Comparison of ENCODE assay signal across 8 cellular contexts in the genomic region with DNA sequence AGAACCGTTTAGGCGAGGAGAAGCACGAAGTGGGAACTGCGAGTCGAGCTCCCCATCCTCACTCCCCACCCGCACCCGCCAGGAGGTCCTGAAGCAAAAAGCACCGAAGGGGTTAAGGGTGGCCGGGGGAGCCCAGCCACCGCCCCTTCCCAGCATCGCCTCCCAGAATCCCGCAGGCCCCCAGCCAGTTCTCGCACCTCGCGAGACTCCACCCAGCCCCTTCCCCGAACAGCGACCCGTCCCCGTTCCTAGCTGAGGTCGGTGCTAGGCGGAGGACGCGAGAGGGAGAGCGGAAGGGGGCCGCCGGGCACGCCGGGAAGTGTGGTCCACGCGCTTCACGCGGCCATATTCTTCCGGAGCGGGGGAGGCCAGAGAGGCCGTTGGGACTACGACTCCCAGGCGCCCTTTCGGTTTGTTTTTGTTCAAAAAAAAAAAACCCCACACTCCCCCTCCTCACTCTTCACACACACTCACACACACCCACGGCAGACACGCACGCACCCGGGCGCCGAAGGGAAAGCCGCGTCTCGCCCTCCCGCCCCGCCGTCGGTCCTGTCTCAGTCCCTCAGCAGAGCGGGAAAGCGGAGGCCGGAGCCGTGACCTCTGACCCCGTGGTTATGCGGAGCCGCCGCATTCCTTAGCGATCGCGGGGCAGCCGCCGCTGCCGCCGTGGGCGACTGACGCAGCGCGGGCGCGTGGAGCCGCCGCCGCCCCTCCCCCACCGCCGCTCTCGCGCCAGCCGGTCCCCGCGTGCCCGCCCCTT. TPM values are rescaled to one million over a fixed set of nuclear protein-coding genes. Genes with fewer than 3 reads are reported as not detected.
DNase-seq lines count a peak whose midpoint lies in the region; ATAC-seq and TF ChIP-seq lines count a peak whose summit lies in the region.

Gene ASXL1 (plus strand): TSS at position 463 of the 763 bp plus-strand sequence. CDS start 445 bp downstream, outside the sequence.

- H2BK120ac ChIP-seq in trophoblast cell (ENCODE audit: insufficient read depth, low read length, poor library complexity), result peak within 1 kb of the TSS; percentile 86

- H3K4ac ChIP-seq in trophoblast cell (ENCODE audit: low read depth, low read length), result peak within 1 kb of the TSS; percentile 99

- H3K4me3 ChIP-seq in adipocyte (ENCODE audit: low read length) (peak within 1 kb of the TSS; percentile 94), cardiac muscle cell (peak within 1 kb of the TSS; percentile 79), trophoblast cell (ENCODE audit: low read depth, low read length) (peak within 1 kb of the TSS; percentile 94), transverse colon (peak within 1 kb of the TSS; percentile 81 to 99 (median 96))

- ATAC-seq in HG02763 (IDR thresholded peaks at IDR 0.05; ENCODE audit: unreplicated experiment), result peak; percentile 74

- peak within 1 kb of the TSS; percentile 33 for H4K12ac ChIP-seq in trophoblast cell (ENCODE audit: low read depth, low read length)

- H2AFZ ChIP-seq in trophoblast cell (ENCODE audit: insufficient read depth, low read length, poor library complexity), result peak within 1 kb of the TSS; percentile 52

- H4K91ac ChIP-seq in trophoblast cell (ENCODE audit: low read depth, low read length), result peak within 1 kb of the TSS; percentile 94

- peak; percentile 59 for TF ChIP-seq POLR2A in transverse colon (IDR thresholded peaks at IDR 0.05)

- WGBS in trophoblast cell (ENCODE audit: extremely low coverage, insufficient coverage, insufficient read length), result no CpG with 5 or more reads among the region's 83 CpGs
- 1% methylated on average over 60 of the region's 83 CpGs; no CpG with 5 or more reads in 1 of the 2 donors for WGBS in transverse colon (ENCODE audit: low coverage in 1 of 2), 2 donors

- H3K9ac ChIP-seq in adipocyte (ENCODE audit: low read length), result peak within 1 kb of the TSS; percentile 98
- peak within 1 kb of the TSS; percentile 88 for H3K9ac ChIP-seq in trophoblast cell (ENCODE audit: low read length)

- TF ChIP-seq CTCF in GM12874 (IDR thresholded peaks at IDR 0.05; ENCODE audit: insufficient read depth, low read depth, low read length) (0 out of 2 replicates have a peak, but pooled peaks have one; percentile 1), cardiac muscle cell (IDR thresholded peaks at IDR 0.05; ENCODE audit: low read depth, low read length) (no peak), transverse colon (IDR thresholded peaks at IDR 0.05) (peak in 1 of 5 experiments; percentile 22)

- TF ChIP-seq EP300 in transverse colon (IDR thresholded peaks at IDR 0.05; ENCODE audit: low read depth), result no peak

- H4K8ac ChIP-seq in trophoblast cell (ENCODE audit: low read depth, low read length), result peak within 1 kb of the TSS; percentile 86

- H3K18ac ChIP-seq in trophoblast cell (ENCODE audit: low read length), result peak within 1 kb of the TSS; percentile 88

- H3K27me3 ChIP-seq in adipocyte (replicated peaks; ENCODE audit: control insufficient read depth, insufficient read depth, low read length) (no peaks in the 10 kb centered on the region), cardiac muscle cell (no peaks in the 10 kb centered on the region), trophoblast cell (ENCODE audit: insufficient read depth, low read length) (no peaks in the 10 kb centered on the region), transverse colon (no peaks in the 10 kb centered on the region)

- H3K14ac ChIP-seq in trophoblast cell (ENCODE audit: low read length), result peak within 1 kb of the TSS; percentile 95

- intact Hi-C loops in transverse colon (cut with DNase I; ENCODE audit: low total_unique reads), result loop anchor here (5.0 kb wide), 1 partner anchor 124 kb away; no protein-coding TSS in a partner anchor

- H2AK5ac ChIP-seq in trophoblast cell (ENCODE audit: low read length), result peak within 1 kb of the TSS; percentile 16

- H3K23ac ChIP-seq in trophoblast cell (ENCODE audit: low read length), result no peak within 1 kb of the TSS

- H3K36me3 ChIP-seq in adipocyte (ENCODE audit: control insufficient read depth, insufficient read depth, low read length, severe bottlenecking) (no peaks in the 10 kb centered on the region), cardiac muscle cell (no peaks in the 10 kb centered on the region), trophoblast cell (ENCODE audit: control insufficient read depth in 1 of 2, insufficient read depth in 2 of 2, low read length in 2 of 2) (peaks cover 0 to 3% of the 10 kb centered on the region in 2 experiments), transverse colon (no peaks in the 10 kb centered on the region)

- H3K79me2 ChIP-seq in trophoblast cell (ENCODE audit: control insufficient read depth, insufficient read depth, low read length, poor library complexity), result peaks cover 18% of the 10 kb centered on the region

- H3K4me1 ChIP-seq in adipocyte (ENCODE audit: control insufficient read depth, insufficient read depth, low read length), result peaks cover 60% of the 10 kb centered on the region
- peaks cover 19% of the 10 kb centered on the region for H3K4me1 ChIP-seq in cardiac muscle cell (ENCODE audit: low read depth)
- peaks cover 0 to 10% of the 10 kb centered on the region in 2 experiments for H3K4me1 ChIP-seq in trophoblast cell (ENCODE audit: control insufficient read depth in 1 of 2, insufficient read depth in 2 of 2, low read length in 2 of 2)
- peaks cover 4 to 46% (median 34%) of the 10 kb centered on the region in 4 donors for H3K4me1 ChIP-seq in transverse colon

- in situ Hi-C loops in transverse colon (cut with MboI; ENCODE audit: low pct_ligation_motif_present in 1 of 4, low pct_unique_long_range_greater_than_20kb in 1 of 4, low sequenced_read_pairs in 3 of 4), result loop anchor here in 1 of 4 donors (25.0 kb wide), 1 partner anchor 96 kb away; no protein-coding TSS in a partner anchor

- peak within 1 kb of the TSS; percentile 88 for H3K4me2 ChIP-seq in trophoblast cell (ENCODE audit: low read length)

- H3K79me1 ChIP-seq in trophoblast cell (ENCODE audit: low read length), result peaks cover 16% of the 10 kb centered on the region

- H2BK5ac ChIP-seq in trophoblast cell (ENCODE audit: low read depth, low read length, poor library complexity), result peak within 1 kb of the TSS; percentile 93

- DNase-seq in NCI-H1436 (lab: John Stamatoyannopoulos, UW) (peak; percentile 99), T follicular helper cell (ENCODE audit: low read depth) (peak; percentile 89), adipocyte (ENCODE audit: low read depth) (peak; percentile 98), cardiac muscle cell (ENCODE audit: low read depth in 1 of 2, low spot score in 1 of 2) (peak; percentile 99), trophoblast cell (peak; percentile 89 to 93), transverse colon (peak; percentile 97)

- H3K27ac ChIP-seq in cardiac muscle cell (peak within 1 kb of the TSS; percentile 99), trophoblast cell (ENCODE audit: low read depth, low read length) (peak within 1 kb of the TSS; percentile 99), transverse colon (peak within 1 kb of the TSS; percentile 94 to 98 (median 98))

- no peaks in the 10 kb centered on the region for H3K9me3 ChIP-seq in adipocyte (ENCODE audit: control insufficient read depth, low read length)
- no peaks in the 10 kb centered on the region for H3K9me3 ChIP-seq in cardiac muscle cell (ENCODE audit: low read depth)
- H3K9me3 ChIP-seq in trophoblast cell (ENCODE audit: insufficient read depth, low read depth, low read length), result no peaks in the 10 kb centered on the region
- no peaks in the 10 kb centered on the region for H3K9me3 ChIP-seq in transverse colon

- H2BK12ac ChIP-seq in trophoblast cell (ENCODE audit: low read length), result peak within 1 kb of the TSS; percentile 34

RNA-seq across cellular contexts. Expression of gene ASXL1, which starts in this region (rescaled TPM):
- total RNA-seq in cardiac muscle cell (32.6 and 82.4 TPM in 2 replicates), transverse colon (100 to 1,000 TPM in 1 of 4 donors, 10 to 100 TPM in 3; 39.6 to 293 (median 92.8) TPM)
- polyA plus RNA-seq in cardiac muscle cell, result 50.3 and 97.9 TPM in 2 replicates
- polyA plus RNA-seq in trophoblast cell (2013), result 40.6 and 41.3 TPM in 2 replicates

Comparison
In these comparisons a context has a peak if more than half of its experiments do, and no peak if none do; other contexts are left out.
1. Peak in every context shown above with its lines: DNase-seq, ATAC-seq, H3K4me3 ChIP-seq and H3K27ac ChIP-seq.